ENCODE assay signal across 21 cellular contexts in the genomic region with DNA sequence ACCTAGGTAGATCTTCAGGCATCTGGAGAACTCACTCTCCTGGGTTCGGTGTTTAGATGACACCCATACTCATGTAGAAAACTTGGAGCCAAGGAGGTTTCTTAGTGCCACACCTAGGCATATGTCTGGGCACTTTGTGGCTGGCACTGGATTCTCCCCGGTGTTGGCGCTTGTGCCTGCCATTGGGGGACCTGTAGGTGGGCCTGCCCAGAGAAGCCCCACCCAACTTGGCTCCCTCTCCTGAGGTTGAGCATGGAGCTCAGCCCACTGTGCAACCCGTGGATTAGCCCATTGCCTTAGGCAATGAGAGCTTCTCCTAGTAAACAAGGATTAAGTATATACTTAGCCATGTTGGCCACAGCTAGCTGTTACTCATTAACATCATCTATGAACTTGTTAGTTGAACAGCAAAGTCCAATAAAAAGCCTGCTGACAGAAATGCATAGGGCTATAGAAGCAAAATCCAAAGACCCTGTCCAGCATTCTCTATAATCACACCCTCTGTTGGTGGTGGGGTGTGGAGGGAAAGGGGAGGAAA.
"Had no signal": no experiment of that assay in that cellular context is flagged by ENCODE, and none has a peak within 500 bp of the region (broad histone marks: within the 10 kb centered on the region; RNA-seq: fewer than 3 reads in every experiment).

No MANE protein-coding gene starts in this region.

- ATAC-seq: left colon; left ventricle myocardium superior; mucosa of descending colon; natural killer cell treated with Interleukin-12 subunit alpha and Interleukin-12 subunit beta and Interleukin-15 and Interleukin-18, amount 100 ng/mL, for 72 hours; pancreas; sciatic nerve; stimulated activated memory B cell treated with anti-CD40 and anti-IgM and Interleukin-4, amounts not matched to agents 10 μg/mL and 1 μg/mL and 100 μg/mL, for 72 hours; stimulated activated naive CD8-positive, alpha-beta T cell treated with anti-CD3 and anti-CD28 coated beads, Interleukin-15, Interleukin-2, amounts not matched to agents 100 U/mL and 50 U/mL, for 24 hours had no signal

- H3K4me3 ChIP-seq: coronary artery, lung, mucosa of descending colon, pancreas, smooth muscle cell, testis, tibial artery had no signal

- H3K27me3 ChIP-seq: neutrophil, pancreas, testis, tibial artery had no signal

- H3K4me2 ChIP-seq: smooth muscle cell had no signal

- DNase-seq: dermis blood vessel endothelial cell; effector memory CD4-positive, alpha-beta T cell; kidney glomerular epithelial cell; left colon; left ventricle myocardium superior; mesenchymal stem cell; mucosa of descending colon; naive B cell; stimulated activated CD4-positive, alpha-beta T cell treated with anti-CD3 and anti-CD28 coated beads, Interleukin-4, amount 100 ng/mL, for 4 hours; stimulated activated naive CD8-positive, alpha-beta T cell treated with anti-CD3 and anti-CD28 coated beads, Interleukin-15, Interleukin-2, amounts not matched to agents 100 U/mL and 50 U/mL, for 24 hours; substantia nigra; testis had no signal

- H3K4me1 ChIP-seq: pancreas, testis, tibial artery had no signal

- H3K27ac ChIP-seq: coronary artery, neutrophil, pancreas, testis, tibial artery had no signal

- H3K36me3 ChIP-seq: neutrophil, pancreas, tibial artery had no signal

- H3K9me3 ChIP-seq: neutrophil, pancreas, testis had no signal
